ENCODE assay signal across 12 cellular contexts in the genomic region with DNA sequence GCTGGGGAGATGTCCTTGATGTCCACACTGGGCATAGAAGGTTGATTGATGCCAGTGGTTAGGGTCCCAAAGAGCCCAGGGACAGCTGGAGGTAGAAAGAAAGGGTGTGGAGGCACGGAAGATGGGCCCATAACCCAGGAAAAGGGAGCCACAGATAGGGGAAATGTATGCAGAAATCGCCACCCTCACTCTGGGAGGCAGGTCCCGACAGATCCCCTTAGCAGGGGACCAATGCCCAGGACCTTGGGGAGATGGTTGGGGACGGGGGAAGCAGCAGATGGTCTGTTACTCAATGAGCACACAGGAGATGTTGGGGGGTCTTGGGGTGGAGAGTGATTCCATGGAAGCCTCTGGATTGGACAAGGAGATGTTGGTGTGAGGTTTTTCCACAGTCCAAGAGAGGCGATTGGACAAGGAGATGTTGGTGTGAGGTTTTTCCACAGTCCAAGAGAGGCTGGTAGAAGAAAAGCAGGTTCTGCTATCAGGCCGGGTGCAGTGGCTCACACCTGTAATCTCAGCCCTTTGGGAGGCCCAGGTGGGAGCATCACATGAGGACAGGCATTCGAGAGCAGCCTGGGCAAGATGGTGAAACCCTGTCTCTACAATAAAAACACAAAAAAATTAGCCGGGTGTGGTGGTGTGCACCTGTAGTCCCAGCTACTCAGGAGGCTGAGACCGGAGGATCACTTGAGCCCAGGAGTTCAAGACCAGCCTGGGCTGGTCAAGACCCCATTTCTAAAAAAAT. TPM values are rescaled to one million over a fixed set of nuclear protein-coding genes. Genes with fewer than 3 reads are reported as not detected.
A peak's percentile ranks its signal among the peaks of the same experiment; 100 is the strongest.
DNase-seq lines count a peak whose midpoint lies in the region; ATAC-seq, FAIRE-seq and TF ChIP-seq lines count a peak whose summit lies in the region.
"Had no signal": no experiment of that assay in that cellular context is flagged by ENCODE, and none has a peak within 500 bp of the region (broad histone marks: within the 10 kb centered on the region; RNA-seq: fewer than 3 reads in every experiment).

No MANE protein-coding gene starts in this region.

- no peak for TF ChIP-seq POLR2A in H1 (IDR thresholded peaks at IDR 0.05; ENCODE audit: control extremely low read depth in 1 of 2, low read depth in 2 of 2, low read length in 2 of 2)

- H3K79me1 ChIP-seq in H1 (ENCODE audit: low read depth, low read length), result no peaks in the 10 kb centered on the region
- H3K79me1 ChIP-seq in trophoblast cell (ENCODE audit: low read length), result no peaks in the 10 kb centered on the region

- 86% methylated on average over 9 of the region's 9 CpGs; no CpG with 5 or more reads in 1 of the 2 experiments for WGBS in H1 (ENCODE audit: extremely low coverage in 1 of 2, insufficient coverage in 1 of 2, insufficient read length in 1 of 2, insufficient replicate concordance in 2 of 2, low coverage in 1 of 2, low lambda C conversion rate in 2 of 2, missing lambda C conversion rate in 1 of 2), 2 experiments
- no CpG with 5 or more reads among the region's 9 CpGs for WGBS in trophoblast cell (ENCODE audit: extremely low coverage, insufficient coverage, insufficient read length)

- FAIRE-seq in H1 (lab: Jason Lieb, UNC), result no peak
- FAIRE-seq: bronchial epithelial cell had no signal

- H3K4me1 Mint-ChIP-seq in T-helper 1 cell treated with Interleukin-12 subunit alpha and Interleukin-12 subunit beta and Interleukin-4 antibody, amounts not matched to agents 30 μg/mL and 1 μg/mL, for 36 hours (ENCODE audit: low read depth), result peaks cover 11% of the 10 kb centered on the region
- H3K4me1 Mint-ChIP-seq: immature natural killer cell had no signal

- no peak overlapping the region for H4K8ac ChIP-seq in H1 (ENCODE audit: extremely low read depth, insufficient read depth, low read length)
- H4K8ac ChIP-seq in trophoblast cell (ENCODE audit: low read depth, low read length), result peak overlapping the region; percentile 16

- H3K56ac ChIP-seq in H1 (replicated peaks; ENCODE audit: insufficient read length, low read depth, low read length), result no peak overlapping the region

- no peaks in the 10 kb centered on the region for H3K27me3 ChIP-seq in H1 (replicated peaks in 1 of 4; ENCODE audit: control insufficient read depth in 3 of 4, extremely low read depth in 1 of 4, insufficient read depth in 3 of 4, low read length in 3 of 4)
- H3K27me3 ChIP-seq in trophoblast cell (ENCODE audit: insufficient read depth, low read length), result no peaks in the 10 kb centered on the region
- H3K27me3 ChIP-seq in MM.1S (replicated peaks; ENCODE audit: insufficient read depth, low read length), result no peaks in the 10 kb centered on the region

- H2AFZ ChIP-seq in H1 (ENCODE audit: low read length) (no peak overlapping the region), trophoblast cell (ENCODE audit: insufficient read depth, low read length, poor library complexity) (no peak overlapping the region), MM.1S (ENCODE audit: low read length) (no peak overlapping the region)

- H3K79me2 ChIP-seq in H1 (ENCODE audit: control insufficient read depth in 1 of 2, insufficient read depth in 2 of 2, low read length in 2 of 2), result no peaks in the 10 kb centered on the region
- no peaks in the 10 kb centered on the region for H3K79me2 ChIP-seq in trophoblast cell (ENCODE audit: control insufficient read depth, insufficient read depth, low read length, poor library complexity)
- no peaks in the 10 kb centered on the region for H3K79me2 ChIP-seq in MM.1S (ENCODE audit: low read length)

- TF ChIP-seq RAD21 in H1 (IDR thresholded peaks at IDR 0.05 in 1 of 2, conservative IDR thresholded peaks at IDR 0.05 in 1 of 2; ENCODE audit: low read depth in 2 of 2, low read length in 2 of 2), result no peak

- H4K20me1 ChIP-seq in H1 (replicated peaks in 1 of 2; ENCODE audit: control insufficient read depth in 1 of 2, insufficient read depth in 2 of 2, low read length in 2 of 2), result no peaks in the 10 kb centered on the region
- H4K20me1 ChIP-seq in MM.1S (ENCODE audit: insufficient read depth, low read length), result no peaks in the 10 kb centered on the region

- TF ChIP-seq EP300 in H1 (IDR thresholded peaks at IDR 0.05; ENCODE audit: borderline replicate concordance in 1 of 2, low read depth in 2 of 2, low read length in 2 of 2), result no peak

- peak overlapping the region; percentile 68 for H3K27ac Mint-ChIP-seq in T-helper 1 cell treated with Interleukin-12 subunit alpha and Interleukin-12 subunit beta and Interleukin-4 antibody, amounts not matched to agents 30 μg/mL and 1 μg/mL, for 36 hours

- H3K9ac ChIP-seq in H1 (replicated peaks in 1 of 4; ENCODE audit: extremely low read depth in 1 of 4, low read depth in 3 of 4, low read length in 3 of 4), result no peak overlapping the region; a peak in 1 of 7 replicates
- H3K9ac ChIP-seq in trophoblast cell (ENCODE audit: low read length), result no peak overlapping the region
- H3K9ac ChIP-seq in MM.1S (ENCODE audit: low read length), result no peak overlapping the region
- H3K9ac ChIP-seq: KMS-11 had no signal

- H3K4ac ChIP-seq in H1 (replicated peaks; ENCODE audit: insufficient read length, low read depth, low read length), result no peak overlapping the region
- no peak overlapping the region for H3K4ac ChIP-seq in trophoblast cell (ENCODE audit: low read depth, low read length)

- H3K4me3 ChIP-seq in H1 (ENCODE audit: extremely low read depth in 1 of 4, insufficient read depth in 2 of 4, low read depth in 3 of 4, low read length in 4 of 4) (no peak overlapping the region), trophoblast cell (ENCODE audit: low read depth, low read length) (no peak overlapping the region), MM.1S (ENCODE audit: low read length) (no peak overlapping the region)

- no peaks in the 10 kb centered on the region for H3K9me2 ChIP-seq in MM.1S (replicated peaks; ENCODE audit: insufficient read depth, low read length)

- H4K5ac ChIP-seq in H1 (ENCODE audit: insufficient read length, low read depth, low read length), result no peak overlapping the region

- H3K9me3 ChIP-seq in H1 (ENCODE audit: insufficient read depth in 2 of 2, low read depth in 1 of 2, low read length in 1 of 2) (no peaks in the 10 kb centered on the region), trophoblast cell (ENCODE audit: insufficient read depth, low read depth, low read length) (no peaks in the 10 kb centered on the region), MM.1S (replicated peaks; ENCODE audit: insufficient read depth, low read length) (no peaks in the 10 kb centered on the region)

- H3K4me1 ChIP-seq in H1 (replicated peaks in 1 of 4; ENCODE audit: control insufficient read depth in 3 of 4, insufficient read depth in 4 of 4, low read length in 3 of 4) (peaks cover 0 to 5% (median 2%) of the 10 kb centered on the region in 4 experiments; a peak in 3 of 7 replicates), trophoblast cell (ENCODE audit: control insufficient read depth in 1 of 2, insufficient read depth in 2 of 2, low read length in 2 of 2) (peaks cover 3 to 5% of the 10 kb centered on the region in 2 experiments), MM.1S (ENCODE audit: low read length) (0 out of 2 replicates have a peak, but pooled peaks cover 10% of the 10 kb centered on the region)

- H2AK5ac ChIP-seq in H1 (ENCODE audit: low read depth, low read length) (no peak overlapping the region), trophoblast cell (ENCODE audit: low read length) (peak overlapping the region; percentile 49)

- TF ChIP-seq CTCF in H1 (IDR thresholded peaks at IDR 0.05; ENCODE audit: control extremely low read depth in 1 of 3, insufficient read depth in 1 of 3, low read depth in 1 of 3, low read length in 3 of 3), result no peak
- no peak for TF ChIP-seq CTCF in MM.1S (IDR thresholded peaks at IDR 0.05; ENCODE audit: low read length)

- no peak overlapping the region for H2BK20ac ChIP-seq in H1 (ENCODE audit: low read length)

- POLR2A ChIA-PET in H1 (lab: Charles Lee; ENCODE audit: partially characterized antibody), result interaction anchor here (0.9 to 6.2 kb wide), 3 partner anchors 7 to 36 kb away, joined by 4 to 62 read pairs (median 39); a partner anchor contains a TSS

- no peaks in the 10 kb centered on the region for H3K36me3 Mint-ChIP-seq in T-helper 1 cell treated with Interleukin-12 subunit alpha and Interleukin-12 subunit beta and Interleukin-4 antibody, amounts not matched to agents 30 μg/mL and 1 μg/mL, for 36 hours (ENCODE audit: low read depth)
- H3K36me3 Mint-ChIP-seq: immature natural killer cell, T-cell had no signal

- H3K9me3 Mint-ChIP-seq in T-helper 1 cell treated with Interleukin-12 subunit alpha and Interleukin-12 subunit beta and Interleukin-4 antibody, amounts not matched to agents 30 μg/mL and 1 μg/mL, for 36 hours, result no peaks in the 10 kb centered on the region
- H3K9me3 Mint-ChIP-seq: immature natural killer cell; naive thymus-derived CD4-positive, alpha-beta T cell; T-cell had no signal

- H3K27ac ChIP-seq in H1 (ENCODE audit: low read depth, low read length), result no peak overlapping the region
- no peak overlapping the region for H3K27ac ChIP-seq in trophoblast cell (ENCODE audit: low read depth, low read length)
- H3K27ac ChIP-seq in MM.1S (ENCODE audit: low read length), result no peak overlapping the region
- H3K27ac ChIP-seq: 22Rv1, KMS-11 had no signal

- H3K4me3 Mint-ChIP-seq in T-helper 1 cell treated with Interleukin-12 subunit alpha and Interleukin-12 subunit beta and Interleukin-4 antibody, amounts not matched to agents 30 μg/mL and 1 μg/mL, for 36 hours, result no peak overlapping the region
- H3K4me3 Mint-ChIP-seq: immature natural killer cell; naive thymus-derived CD4-positive, alpha-beta T cell; T-cell had no signal

- H4K91ac ChIP-seq in H1 (replicated peaks; ENCODE audit: insufficient read length, low read length) (no peak overlapping the region), trophoblast cell (ENCODE audit: low read depth, low read length) (no peak overlapping the region)

- H3K18ac ChIP-seq in H1 (ENCODE audit: extremely low read depth, low read length) (peak overlapping the region; percentile 19; the same call in 1 of the 2 replicates), trophoblast cell (ENCODE audit: low read length) (no peak overlapping the region)

- H2BK5ac ChIP-seq in H1 (ENCODE audit: low read depth, low read length), result no peak overlapping the region
- no peak overlapping the region for H2BK5ac ChIP-seq in trophoblast cell (ENCODE audit: low read depth, low read length, poor library complexity)

- no peak overlapping the region for H3K23ac ChIP-seq in H1 (ENCODE audit: insufficient read length)
- H3K23ac ChIP-seq in trophoblast cell (ENCODE audit: low read length), result no peak overlapping the region

- ATAC-seq in GM18520 (IDR thresholded peaks at IDR 0.05; ENCODE audit: unreplicated experiment), result no peak
- ATAC-seq: naive thymus-derived CD4-positive, alpha-beta T cell; T-cell had no signal

- no peaks in the 10 kb centered on the region for H3K36me3 ChIP-seq in H1 (ENCODE audit: control insufficient read depth in 2 of 4, insufficient read depth in 4 of 4, low read length in 3 of 4)
- H3K36me3 ChIP-seq in trophoblast cell (ENCODE audit: control insufficient read depth in 1 of 2, insufficient read depth in 2 of 2, low read length in 2 of 2), result no peaks in the 10 kb centered on the region
- H3K36me3 ChIP-seq in MM.1S (replicated peaks; ENCODE audit: insufficient read depth, low read length), result no peaks in the 10 kb centered on the region

- no peak overlapping the region for H4K12ac ChIP-seq in trophoblast cell (ENCODE audit: low read depth, low read length)

- CTCF ChIA-PET in H1 (lab: Charles Lee; ENCODE audit: partially characterized antibody), result interaction anchor here (0.6 to 5.0 kb wide), 6 partner anchors 12 to 271 kb away, joined by 3 to 53 read pairs (median 8); no protein-coding TSS in a partner anchor

- no peak overlapping the region for H2BK12ac ChIP-seq in H1 (ENCODE audit: low read depth, low read length)
- H2BK12ac ChIP-seq in trophoblast cell (ENCODE audit: low read length), result peak overlapping the region; percentile 27

- H3F3A ChIP-seq in MM.1S (ENCODE audit: insufficient read depth, low read length), result no peaks in the 10 kb centered on the region

- no peaks in the 10 kb centered on the region for H3K23me2 ChIP-seq in H1 (ENCODE audit: low read depth, low read length)

- 0 out of 2 replicates have a peak overlapping the region, but pooled peaks have one; percentile 61 for H2BK15ac ChIP-seq in H1 (ENCODE audit: low read length)

- DNase-seq in T-helper 1 cell (no peak), H1 (ENCODE audit: low read depth in 1 of 2, low spot score in 2 of 2) (no peak), trophoblast cell (no peak), MM.1S (no peak)
- DNase-seq: immature natural killer cell; naive thymus-derived CD4-positive, alpha-beta T cell; T-cell had no signal

- H3K4me2 ChIP-seq in H1 (ENCODE audit: insufficient read depth in 1 of 2, low read depth in 2 of 2, low read length in 2 of 2), result no peak overlapping the region
- H3K4me2 ChIP-seq in trophoblast cell (ENCODE audit: low read length), result no peak overlapping the region
- H3K4me2 ChIP-seq in MM.1S (ENCODE audit: low read depth, low read length), result no peak overlapping the region
- H3K4me2 ChIP-seq: KMS-11 had no signal

- no peak overlapping the region for H3K14ac ChIP-seq in H1 (ENCODE audit: insufficient read length)
- no peak overlapping the region for H3K14ac ChIP-seq in trophoblast cell (ENCODE audit: low read length)

- H3K27me3 Mint-ChIP-seq in T-helper 1 cell treated with Interleukin-12 subunit alpha and Interleukin-12 subunit beta and Interleukin-4 antibody, amounts not matched to agents 30 μg/mL and 1 μg/mL, for 36 hours (ENCODE audit: low read depth), result no peaks in the 10 kb centered on the region
- H3K27me3 Mint-ChIP-seq: naive thymus-derived CD4-positive, alpha-beta T cell; T-cell had no signal

- H2BK120ac ChIP-seq in H1 (replicated peaks; ENCODE audit: low read depth, low read length) (no peak overlapping the region), trophoblast cell (ENCODE audit: insufficient read depth, low read length, poor library complexity) (no peak overlapping the region)

RNA-seq across cellular contexts. Expression of a gene that starts 7.0 kb away (rescaled TPM):
- 53.8 and 58.2 TPM in 2 replicates for total RNA-seq in H1 (2021; fragmentation: NEBNext Ultra II Directional; extraction: Animal tissue kit (Norgen Biotek cat#: 25700))
- polyA plus RNA-seq in H1 (2011; rRNA removed), result 52.3 and 78.4 TPM in 2 replicates
- polyA plus RNA-seq in H1 (2011; cell fraction: cytosol; rRNA removed), result 63.4 TPM
- 97.9 TPM for polyA plus RNA-seq in H1 (2011; cell fraction: nucleus; rRNA removed)
- polyA plus RNA-seq in H1 (2012, experiment 1 of 2), result 42.3 to 54.4 TPM (median 51.6 TPM) in 4 replicates
- polyA plus RNA-seq in H1 (2012, experiment 2 of 2), result 48.2 TPM
- polyA plus RNA-seq in H1 (2013, experiment 1 of 2), result 131 TPM
- 122 TPM for polyA plus RNA-seq in H1 (2013, experiment 2 of 2)
- polyA minus RNA-seq in H1 (2011; rRNA and poly(A)+ RNA removed), result 2.5 and 4.6 TPM in 2 replicates
- polyA minus RNA-seq in H1 (2011; cell fraction: cytosol; rRNA and poly(A)+ RNA removed), result 22.1 TPM
- polyA minus RNA-seq in H1 (2011; cell fraction: nucleus; rRNA and poly(A)+ RNA removed), result 18.2 TPM
- polyA plus RNA-seq in trophoblast cell (2013), result 42.2 and 45.3 TPM in 2 replicates

RNA-seq across cellular contexts. Expression of a gene that starts 13.6 kb away (rescaled TPM):
- 48.8 and 51.2 TPM in 2 replicates for total RNA-seq in H1 (2021; fragmentation: NEBNext Ultra II Directional; extraction: Animal tissue kit (Norgen Biotek cat#: 25700))
- polyA plus RNA-seq in H1 (2011; rRNA removed), result 22.8 and 25.8 TPM in 2 replicates
- 20.3 TPM for polyA plus RNA-seq in H1 (2011; cell fraction: cytosol; rRNA removed)
- 31.4 TPM for polyA plus RNA-seq in H1 (2011; cell fraction: nucleus; rRNA removed)
- 31.7 to 46.6 TPM (median 42.9 TPM) in 4 replicates for polyA plus RNA-seq in H1 (2012, experiment 1 of 2)
- polyA plus RNA-seq in H1 (2012, experiment 2 of 2), result 45.8 TPM
- polyA plus RNA-seq in H1 (2013, experiment 1 of 2), result 25.2 TPM
- 24.6 TPM for polyA plus RNA-seq in H1 (2013, experiment 2 of 2)
- 36.0 and 42.1 TPM in 2 replicates for polyA minus RNA-seq in H1 (2011; rRNA and poly(A)+ RNA removed)
- polyA minus RNA-seq in H1 (2011; cell fraction: cytosol; rRNA and poly(A)+ RNA removed), result 18.4 TPM
- 31.3 TPM for polyA minus RNA-seq in H1 (2011; cell fraction: nucleus; rRNA and poly(A)+ RNA removed)
- polyA plus RNA-seq in trophoblast cell (2013), result 21.4 and 21.7 TPM in 2 replicates

RNA-seq across cellular contexts. Expression of a gene that starts 14.8 kb away (rescaled TPM):
- total RNA-seq in H1 (2021; fragmentation: NEBNext Ultra II Directional; extraction: Animal tissue kit (Norgen Biotek cat#: 25700)), result 1.4 and 2.7 TPM in 2 replicates
- polyA plus RNA-seq in H1 (2011; rRNA removed), result 0.51 and 0.75 TPM in 2 replicates
- 1.5 TPM for polyA plus RNA-seq in H1 (2011; cell fraction: cytosol; rRNA removed)
- 2.8 TPM for polyA plus RNA-seq in H1 (2011; cell fraction: nucleus; rRNA removed)
- 1.0 to 2.7 TPM (median 1.6 TPM) in 4 replicates for polyA plus RNA-seq in H1 (2012, experiment 1 of 2)
- 0.33 TPM for polyA plus RNA-seq in H1 (2012, experiment 2 of 2)
- polyA plus RNA-seq in H1 (2013, experiment 1 of 2), result 2.0 TPM
- polyA plus RNA-seq in H1 (2013, experiment 2 of 2), result 1.5 TPM
- polyA minus RNA-seq in H1 (2011; rRNA and poly(A)+ RNA removed), result 0.29 and 0.69 TPM in 2 replicates
- not detected for polyA minus RNA-seq in H1 (2011; cell fraction: cytosol; rRNA and poly(A)+ RNA removed)
- 1.3 TPM for polyA minus RNA-seq in H1 (2011; cell fraction: nucleus; rRNA and poly(A)+ RNA removed)
- 1.6 and 2.0 TPM in 2 replicates for polyA plus RNA-seq in trophoblast cell (2013)

RNA-seq across cellular contexts. Expression of a gene that starts 20.8 kb away (rescaled TPM):
- total RNA-seq in H1 (2021; fragmentation: NEBNext Ultra II Directional; extraction: Animal tissue kit (Norgen Biotek cat#: 25700)), result 0.33 TPM in 1 of 2 replicates, not detected in the other
- 0.26 and 0.31 TPM in 2 replicates for polyA plus RNA-seq in H1 (2011; rRNA removed)
- 0.41 TPM for polyA plus RNA-seq in H1 (2011; cell fraction: cytosol; rRNA removed)
- 0.80 TPM for polyA plus RNA-seq in H1 (2011; cell fraction: nucleus; rRNA removed)
- 0.18 to 0.92 TPM (median 0.19 TPM) in 3 of 4 replicates, not detected in the other for polyA plus RNA-seq in H1 (2012, experiment 1 of 2)
- polyA plus RNA-seq in H1 (2012, experiment 2 of 2), result 0.39 TPM
- 0.55 TPM for polyA plus RNA-seq in H1 (2013, experiment 1 of 2)
- polyA plus RNA-seq in H1 (2013, experiment 2 of 2), result 0.13 TPM
- polyA minus RNA-seq in H1 (2011; rRNA and poly(A)+ RNA removed), result not detected in 2 replicates
- not detected for polyA minus RNA-seq in H1 (2011; cell fraction: cytosol; rRNA and poly(A)+ RNA removed)
- polyA minus RNA-seq in H1 (2011; cell fraction: nucleus; rRNA and poly(A)+ RNA removed), result not detected
- polyA plus RNA-seq in trophoblast cell (2013), result 1.1 TPM in 2 replicates

RNA-seq across cellular contexts. Expression of a gene that starts 35.7 kb away (rescaled TPM):
- total RNA-seq in H1 (2021; fragmentation: NEBNext Ultra II Directional; extraction: Animal tissue kit (Norgen Biotek cat#: 25700)), result 20.3 and 24.1 TPM in 2 replicates
- polyA plus RNA-seq in H1 (2011; rRNA removed), result 13.2 and 22.4 TPM in 2 replicates
- polyA plus RNA-seq in H1 (2011; cell fraction: cytosol; rRNA removed), result 14.7 TPM
- 22.4 TPM for polyA plus RNA-seq in H1 (2011; cell fraction: nucleus; rRNA removed)
- polyA plus RNA-seq in H1 (2012, experiment 1 of 2), result 13.5 to 21.7 TPM (median 20.5 TPM) in 4 replicates
- polyA plus RNA-seq in H1 (2012, experiment 2 of 2), result 18.7 TPM
- polyA plus RNA-seq in H1 (2013, experiment 1 of 2), result 15.3 TPM
- 14.1 TPM for polyA plus RNA-seq in H1 (2013, experiment 2 of 2)
- 4.6 and 6.6 TPM in 2 replicates for polyA minus RNA-seq in H1 (2011; rRNA and poly(A)+ RNA removed)
- polyA minus RNA-seq in H1 (2011; cell fraction: cytosol; rRNA and poly(A)+ RNA removed), result 15.1 TPM
- polyA minus RNA-seq in H1 (2011; cell fraction: nucleus; rRNA and poly(A)+ RNA removed), result 7.5 TPM
- polyA plus RNA-seq in trophoblast cell (2013), result 24.3 and 24.6 TPM in 2 replicates
